ENCODE assay signal across 8 cellular contexts in the genomic region with DNA sequence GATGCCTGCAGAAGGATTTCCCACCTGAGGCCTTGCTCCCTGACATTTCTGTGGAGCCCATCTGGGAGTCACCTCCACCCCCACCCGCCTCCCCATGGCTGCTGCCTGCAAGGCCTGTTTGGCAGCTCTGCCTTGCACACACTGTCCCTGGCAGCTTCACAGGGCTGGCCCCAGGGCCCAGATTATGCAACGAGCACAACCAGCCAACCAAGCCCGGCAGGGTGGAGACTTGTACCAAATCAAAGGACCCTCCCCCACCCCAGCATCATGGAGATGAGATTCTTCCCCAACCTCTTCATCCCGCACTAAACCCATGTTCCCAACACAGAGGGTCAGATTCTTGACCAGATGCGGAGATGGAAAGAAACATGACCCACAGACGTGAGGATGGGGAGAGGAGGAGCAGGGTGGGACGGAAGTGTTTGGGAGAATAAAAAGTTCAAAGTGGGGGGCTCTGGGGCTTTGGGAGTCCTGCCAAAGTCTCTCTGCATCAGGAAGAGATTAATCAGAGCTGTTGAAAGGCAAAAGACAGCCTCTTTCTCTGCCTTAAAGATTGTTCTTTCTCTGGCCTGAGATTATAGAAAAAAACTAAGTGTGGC. TPM values are rescaled to one million over a fixed set of nuclear protein-coding genes. Genes with fewer than 3 reads are reported as not detected.
A peak's percentile ranks its signal among the peaks of the same experiment; 100 is the strongest.
DNase-seq lines count a peak whose midpoint lies in the region; ATAC-seq and TF ChIP-seq lines count a peak whose summit lies in the region.

No MANE protein-coding gene starts in this region.

- ATAC-seq in lower lobe of right lung (peak; percentile 52 to 53), upper lobe of left lung (ENCODE audit: low FRiP score in 2 of 2) (peak; percentile 58 to 65)

- H4K20me1 ChIP-seq in BLaER1 treated with 17β-estradiol and CSF1 and Interleukin-3, amounts not matched to agents 10 nM and 100 nM = peaks cover 58 to 87% (median 78%) of the 10 kb centered on the region in 11 experiments
- peaks cover 19% of the 10 kb centered on the region; the same call in 1 of the 2 replicates for H4K20me1 ChIP-seq in Karpas-422 (ENCODE audit: insufficient read depth, low read depth, low read length)

- DNase-seq in Karpas-422 (no peak), cerebellum (ENCODE audit: low spot score) (peak; percentile 88), lower lobe of right lung (peak; percentile 92), upper lobe of left lung (peak; percentile 86 to 94), H4 (ENCODE audit: low spot score) (no peak), NCI-H774 (lab: John Stamatoyannopoulos, UW) (no peak), GM13976 (ENCODE audit: low spot score) (no peak)

- in situ Hi-C loops in GM13976 (cut with MboI; ENCODE audit: low sequenced_read_pairs, unreplicated experiment) = no loop called here

- peak in 1 of 4 donors; percentile 35 for TF ChIP-seq POLR2A in upper lobe of left lung (IDR thresholded peaks at IDR 0.05)

- peak overlapping the region; percentile 93 to 99 (median 96) for H3K9ac ChIP-seq in BLaER1 treated with 17β-estradiol and CSF1 and Interleukin-3, amounts not matched to agents 10 nM and 100 nM
- H3K9ac ChIP-seq in Karpas-422 (ENCODE audit: low read length) = peak overlapping the region; percentile 51

- H3K79me2 ChIP-seq in Karpas-422 (ENCODE audit: low read length) = peaks cover 58% of the 10 kb centered on the region

- H3K9me2 ChIP-seq in Karpas-422 (replicated peaks; ENCODE audit: insufficient read depth, low read length) = no peaks in the 10 kb centered on the region

- peak overlapping the region; percentile 97 to 100 (median 99) for H3K4me2 ChIP-seq in BLaER1 treated with 17β-estradiol and CSF1 and Interleukin-3, amounts not matched to agents 10 nM and 100 nM
- H3K4me2 ChIP-seq in Karpas-422 (ENCODE audit: low read depth, low read length, poor library complexity, severe bottlenecking) = peak overlapping the region; percentile 49

- peak in 2 of 4 donors; percentile 55 to 77 for TF ChIP-seq EP300 in upper lobe of left lung (IDR thresholded peaks at IDR 0.05)

- intact Hi-C loops in lower lobe of right lung (cut with DNase I) = no loop called here

- peaks cover 35 to 53% (median 45%) of the 10 kb centered on the region in 11 experiments for H3K36me3 ChIP-seq in BLaER1 treated with 17β-estradiol and CSF1 and Interleukin-3, amounts not matched to agents 10 nM and 100 nM
- H3K36me3 ChIP-seq in Karpas-422 (ENCODE audit: insufficient read depth, low read length) = peaks cover 5% of the 10 kb centered on the region; the same call in 1 of the 2 replicates
- H3K36me3 ChIP-seq in lower lobe of right lung = peaks cover 43% of the 10 kb centered on the region
- peaks cover 12 to 39% (median 33%) of the 10 kb centered on the region in 4 donors for H3K36me3 ChIP-seq in upper lobe of left lung

- H3K27me3 ChIP-seq in BLaER1 treated with 17β-estradiol and CSF1 and Interleukin-3, amounts not matched to agents 10 nM and 100 nM = no peaks in the 10 kb centered on the region
- H3K27me3 ChIP-seq in Karpas-422 (ENCODE audit: low read length) (no peaks in the 10 kb centered on the region), lower lobe of right lung (ENCODE audit: low read depth) (no peaks in the 10 kb centered on the region), upper lobe of left lung (peaks cover 0 to 2% (median 0%) of the 10 kb centered on the region in 4 donors)

- H2AFZ ChIP-seq in Karpas-422 (ENCODE audit: low read length) = no peak overlapping the region

- peak overlapping the region; percentile 7 to 100 (median 94); a peak in 18 of 20 replicates for H3K4me3 ChIP-seq in BLaER1 treated with 17β-estradiol and CSF1 and Interleukin-3, amounts not matched to agents 10 nM and 100 nM
- peak overlapping the region; percentile 7; the same call in 1 of the 2 replicates for H3K4me3 ChIP-seq in Karpas-422 (ENCODE audit: low read length)
- peak overlapping the region; percentile 97 for H3K4me3 ChIP-seq in lower lobe of right lung
- H3K4me3 ChIP-seq in upper lobe of left lung = peak overlapping the region in 2 of 4 donors; percentile 28 to 90

- TF ChIP-seq CTCF in lower lobe of right lung (IDR thresholded peaks at IDR 0.05) (no peak), upper lobe of left lung (IDR thresholded peaks at IDR 0.05) (peak in 1 of 6 experiments; percentile 7), GM13976 (IDR thresholded peaks at IDR 0.05; ENCODE audit: borderline replicate concordance, control extremely low read depth, extremely low read depth, insufficient read depth, missing control alignments) (no peak)

- peaks cover 63 to 80% (median 76%) of the 10 kb centered on the region in 10 experiments for H3K4me1 ChIP-seq in BLaER1 treated with 17β-estradiol and CSF1 and Interleukin-3, amounts not matched to agents 10 nM and 100 nM
- H3K4me1 ChIP-seq in Karpas-422 (ENCODE audit: low read length) (peaks cover 40% of the 10 kb centered on the region), lower lobe of right lung (peaks cover 57% of the 10 kb centered on the region), upper lobe of left lung (peaks cover 44 to 64% (median 55%) of the 10 kb centered on the region in 4 donors)

- H3K27ac ChIP-seq in BLaER1 treated with 17β-estradiol and CSF1 and Interleukin-3, amounts not matched to agents 10 nM and 100 nM = peak overlapping the region in 10 of 11 experiments; percentile 27 to 98 (median 96); a peak in 19 of 22 replicates
- H3K27ac ChIP-seq in Karpas-422 (ENCODE audit: low read length) (peak overlapping the region; percentile 60; the same call in 1 of the 2 replicates), lower lobe of right lung (peak overlapping the region; percentile 90), upper lobe of left lung (peak overlapping the region; percentile 89 to 97 (median 96))

- H3K9me3 ChIP-seq in BLaER1 treated with 17β-estradiol and CSF1 and Interleukin-3, amounts not matched to agents 10 nM and 100 nM (replicated peaks in 1 of 11) = no peaks in the 10 kb centered on the region
- H3K9me3 ChIP-seq in Karpas-422 (ENCODE audit: low read length) (no peaks in the 10 kb centered on the region), lower lobe of right lung (no peaks in the 10 kb centered on the region), upper lobe of left lung (no peaks in the 10 kb centered on the region)

- WGBS in upper lobe of left lung, 2 donors = 23 to 33% methylated on average over 7 of the region's 7 CpGs

RNA-seq across cellular contexts. Expression of a gene that starts 3.8 kb away (rescaled TPM):
- total RNA-seq in Karpas-422 (2014; rRNA removed; shearing (Covaris generic); ENCODE audit: low replicate concordance) = 103 and 143 TPM in 2 replicates
- total RNA-seq in cerebellum (16.3 TPM), lower lobe of right lung (80.9 TPM), upper lobe of left lung (100 to 1,000 TPM in 3 of 6 donors, 10 to 100 TPM in 3; 77.0 to 137 (median 95.7) TPM)
- 86.3 and 152 TPM in 2 replicates for total RNA-seq in H4 (2014; rRNA removed; shearing (Covaris generic))

RNA-seq across cellular contexts. Expression of a gene that starts 11.2 kb away (rescaled TPM):
- 30.7 and 39.5 TPM in 2 replicates for total RNA-seq in Karpas-422 (2014; rRNA removed; shearing (Covaris generic); ENCODE audit: low replicate concordance)
- total RNA-seq in cerebellum = 24.9 TPM
- total RNA-seq in lower lobe of right lung = 37.4 TPM
- 10 to 100 TPM; 24.7 to 75.4 (median 41.8) TPM for total RNA-seq in upper lobe of left lung
- total RNA-seq in H4 (2014; rRNA removed; shearing (Covaris generic)) = 95.5 and 124 TPM in 2 replicates

RNA-seq across cellular contexts. Expression of a gene that starts 11.5 kb away (rescaled TPM):
- 26.9 and 49.1 TPM in 2 replicates for total RNA-seq in Karpas-422 (2014; rRNA removed; shearing (Covaris generic); ENCODE audit: low replicate concordance)
- total RNA-seq in cerebellum = 27.5 TPM
- total RNA-seq in lower lobe of right lung = 98.6 TPM
- 100 to 1,000 TPM in 1 of 6 donors, 10 to 100 TPM in 5; 55.2 to 118 (median 88.1) TPM for total RNA-seq in upper lobe of left lung
- 64.8 and 71.7 TPM in 2 replicates for total RNA-seq in H4 (2014; rRNA removed; shearing (Covaris generic))

RNA-seq across cellular contexts. Expression of a gene that starts 34.8 kb away (rescaled TPM):
- total RNA-seq in Karpas-422 (2014; rRNA removed; shearing (Covaris generic); ENCODE audit: low replicate concordance) = not detected in 2 replicates
- total RNA-seq in cerebellum (1.8 TPM), lower lobe of right lung (not detected), upper lobe of left lung (not detected)
- total RNA-seq in H4 (2014; rRNA removed; shearing (Covaris generic)) = not detected in 2 replicates

RNA-seq across cellular contexts. Expression of a gene that starts 43.1 kb away (rescaled TPM):
- total RNA-seq in Karpas-422 (2014; rRNA removed; shearing (Covaris generic); ENCODE audit: low replicate concordance) = not detected in 2 replicates
- not detected for total RNA-seq in cerebellum
- total RNA-seq in lower lobe of right lung = not detected
- total RNA-seq in upper lobe of left lung = not detected
- not detected in 2 replicates for total RNA-seq in H4 (2014; rRNA removed; shearing (Covaris generic))

Comparison
In these comparisons a context has a peak if more than half of its experiments do, and no peak if none do; other contexts are left out.
1. DNase-seq: peak in cerebellum (single experiment), lower lobe of right lung (single experiment) and upper lobe of left lung (2 of 2); none in Karpas-422 (single experiment), H4 (single experiment), NCI-H774 (single experiment) and GM13976 (single experiment).
2. Peak in every context shown above with its lines, with median percentiles within 50 percentile points of each other: H3K27ac ChIP-seq.